1 cellular context compared by ENCODE assay signal in genomic region chr11:61266602-61267001, GRCh38.
A peak's percentile ranks its signal among the peaks of the same experiment; 100 is the strongest.
TF ChIP-seq lines count a peak whose summit lies in the region.

No MANE protein-coding gene starts in this region.

TF ChIP-seq in K562, 482 proteins besides CTCF, POLR2A, EP300 and RAD21:
- no peak for TF ChIP-seq HMGXB4 (CRISPR knock-in tag; IDR thresholded peaks at IDR 0.05)
- TF ChIP-seq KDM1A (IDR thresholded peaks at IDR 0.05): peak; percentile 64 to 77; a peak in 2 of 4 replicates
- TF ChIP-seq RCOR1 (IDR thresholded peaks at IDR 0.05; ENCODE audit: borderline replicate concordance in 1 of 2, low read depth in 2 of 2, low read length in 2 of 2): peak; percentile 23 to 70; a peak in 3 of 4 replicates
- 0 out of 2 replicates have a peak, but pooled peaks have one; percentile 23 for TF ChIP-seq NR2C1 (IDR thresholded peaks at IDR 0.05)
- TF ChIP-seq NR2C1 (tag; IDR thresholded peaks at IDR 0.05): no peak
- TF ChIP-seq TEAD4 (IDR thresholded peaks at IDR 0.05; ENCODE audit: low read length): peak; percentile 77
- TF ChIP-seq TEAD4 (CRISPR knock-in tag; IDR thresholded peaks at IDR 0.05; ENCODE audit: borderline replicate concordance): no peak
- no peak for TF ChIP-seq ATF3 (IDR thresholded peaks at IDR 0.05)
- TF ChIP-seq ATF3 (CRISPR knock-in tag; conservative IDR thresholded peaks at IDR 0.05): no peak
- TF ChIP-seq ZNF408 (CRISPR knock-in tag; IDR thresholded peaks at IDR 0.05; ENCODE audit: low read depth): no peak
- 0 out of 2 replicates have a peak, but pooled peaks have one; percentile 22 for TF ChIP-seq SMARCA4 (IDR thresholded peaks at IDR 0.05)
- TF ChIP-seq, protein P1, sequence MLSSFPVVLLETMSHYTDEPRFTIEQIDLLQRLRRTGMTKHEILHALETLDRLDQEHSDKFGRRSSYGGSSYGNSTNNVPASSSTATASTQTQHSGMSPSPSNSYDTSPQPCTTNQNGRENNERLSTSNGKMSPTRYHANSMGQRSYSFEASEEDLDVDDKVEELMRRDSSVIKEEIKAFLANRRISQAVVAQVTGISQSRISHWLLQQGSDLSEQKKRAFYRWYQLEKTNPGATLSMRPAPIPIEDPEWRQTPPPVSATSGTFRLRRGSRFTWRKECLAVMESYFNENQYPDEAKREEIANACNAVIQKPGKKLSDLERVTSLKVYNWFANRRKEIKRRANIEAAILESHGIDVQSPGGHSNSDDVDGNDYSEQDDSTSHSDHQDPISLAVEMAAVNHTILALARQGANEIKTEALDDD (IDR thresholded peaks at IDR 0.05): peak; percentile 48; the same call in 1 of the 2 replicates
- TF ChIP-seq ZC3H11A (IDR thresholded peaks at IDR 0.05; ENCODE audit: low read depth, low read length): no peak
- peak in 1 of 2 experiments; percentile 34; a peak in 1 of 4 replicates for TF ChIP-seq MNT (conservative IDR thresholded peaks at IDR 0.05)
- TF ChIP-seq CTBP1 (IDR thresholded peaks at IDR 0.05; ENCODE audit: borderline replicate concordance): peak; percentile 52; the same call in 1 of the 2 replicates
- TF ChIP-seq MYC (IDR thresholded peaks at IDR 0.05; ENCODE audit: low read depth, low read length): 0 out of 2 replicates have a peak, but pooled peaks have one; percentile 32
- no peak for TF ChIP-seq MYC (CRISPR knock-in tag; IDR thresholded peaks at IDR 0.05; ENCODE audit: borderline replicate concordance, low read depth)
- peak; percentile 86 to 88 for TF ChIP-seq TEAD1 (CRISPR knock-in tag; IDR thresholded peaks at IDR 0.05)
- TF ChIP-seq THRB (CRISPR knock-in tag; conservative IDR thresholded peaks at IDR 0.05): no peak
- TF ChIP-seq POLR2H (tag; IDR thresholded peaks at IDR 0.05; ENCODE audit: low read depth): no peak
- peak; percentile 100 for TF ChIP-seq KLF1 (tag; IDR thresholded peaks at IDR 0.05)
- no peak for TF ChIP-seq ZBTB1 (CRISPR knock-in tag; IDR thresholded peaks at IDR 0.05; ENCODE audit: borderline replicate concordance, low read depth)
- TF ChIP-seq TAL1 (IDR thresholded peaks at IDR 0.05): 0 out of 2 replicates have a peak, but pooled peaks have one; percentile 5
